Comparison of ENCODE assay signal across 15 cellular contexts in the genomic region with DNA sequence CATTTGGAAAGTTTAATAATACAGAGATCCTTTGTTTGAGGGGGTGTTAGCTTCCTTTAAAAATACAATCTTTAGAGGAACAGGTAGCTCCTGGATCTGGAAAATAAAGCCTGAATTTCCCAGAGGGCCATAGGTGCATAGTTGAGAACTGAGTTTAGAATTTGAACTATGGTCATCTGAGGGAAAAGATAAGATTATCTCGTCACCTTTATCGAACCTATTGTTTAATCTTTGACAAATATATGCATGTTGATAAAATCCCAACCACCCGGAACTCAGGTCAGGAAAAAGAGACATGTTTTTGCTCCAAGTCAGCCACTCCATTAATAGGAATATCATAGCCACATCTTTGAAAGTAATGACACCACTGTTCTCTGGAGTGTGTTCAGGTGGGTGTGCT.
DNase-seq lines count a peak whose midpoint lies in the region; ATAC-seq, FAIRE-seq and TF ChIP-seq lines count a peak whose summit lies in the region.
"Had no signal": no experiment of that assay in that cellular context is flagged by ENCODE, and none has a peak within 500 bp of the region (broad histone marks: within the 10 kb centered on the region; RNA-seq: fewer than 3 reads in every experiment).

No MANE protein-coding gene starts in this region.

- H3K36me3 Mint-ChIP-seq in Caco-2 (ENCODE audit: insufficient read depth, unreplicated experiment) = peaks cover 34% of the 10 kb centered on the region

- WGBS in body of pancreas, 2 donors = 7 to 15% methylated on average over 3 of the region's 3 CpGs
- 38% methylated on average over 3 of the region's 3 CpGs for WGBS in liver
- 18 to 21% methylated on average over 3 of the region's 3 CpGs for WGBS in pancreas, 2 donors

- peaks cover 67% of the 10 kb centered on the region for H3K4me1 ChIP-seq in Caco-2
- peaks cover 65% of the 10 kb centered on the region for H3K4me1 ChIP-seq in body of pancreas
- H3K4me1 ChIP-seq in liver (ENCODE audit: control insufficient read depth in 4 of 4, insufficient read depth in 4 of 4, low read length in 3 of 4) = peaks cover 3 to 9% (median 8%) of the 10 kb centered on the region in 4 donors
- peaks cover 17 to 33% (median 22%) of the 10 kb centered on the region in 3 donors for H3K4me1 ChIP-seq in pancreas
- H3K4me1 ChIP-seq: HAP-1 had no signal

- intact Hi-C loops in Caco-2 (cut with micrococcal nuclease; ENCODE audit: unreplicated experiment) = no loop called here
- intact Hi-C loops in body of pancreas (cut with DNase I) = no loop called here
- intact Hi-C loops in pancreas (cut with DNase I) = no loop called here

- ATAC-seq in body of pancreas (peak; percentile 43), pancreas (peak; percentile 23 to 64 (median 44))

- POLR2A ChIA-PET in Caco-2 (lab: Charles Lee) = no interaction called here

- no peaks in the 10 kb centered on the region for H3K27me3 Mint-ChIP-seq in Caco-2 (ENCODE audit: insufficient read depth, unreplicated experiment)
- H3K27me3 Mint-ChIP-seq: CD4-positive, CD25-positive, alpha-beta regulatory T cell had no signal

- CTCF ChIA-PET in Caco-2 (lab: Charles Lee) = interaction anchor here (0.8 kb wide), 1 partner anchor 32 kb away, joined by 3 read pairs; no protein-coding TSS in a partner anchor

- DNase-seq in Caco-2 (peak; percentile 36 to 55), body of pancreas (no peak), pancreas (no peak), NCI-H1105 (lab: John Stamatoyannopoulos, UW) (no peak), midbrain (lab: John Stamatoyannopoulos, UW) (no peak), GM12892 (ENCODE audit: insufficient read length) (no peak)
- no peak for DNase-seq in activated CD8-positive, alpha-beta memory T cell treated with anti-CD3 and anti-CD28 coated beads for 24 hours
- DNase-seq: 8988T; CD4-positive, CD25-positive, alpha-beta regulatory T cell; DND-41; GDM1 had no signal

- peak overlapping the region in 3 of 4 donors; percentile 61 to 75 (median 66) for H3K27ac ChIP-seq in body of pancreas
- no peak overlapping the region for H3K27ac ChIP-seq in liver (ENCODE audit: low read depth in 1 of 2, low read length in 2 of 2)
- peak overlapping the region; percentile 12 to 75 (median 42) for H3K27ac ChIP-seq in pancreas
- H3K27ac ChIP-seq: BLaER1 treated with 17β-estradiol and CSF1 and Interleukin-3, amounts not matched to agents 10 nM and 100 nM had no signal

- peak overlapping the region; percentile 91 for H3K27ac Mint-ChIP-seq in Caco-2 (ENCODE audit: unreplicated experiment)

- H3K4me3 ChIP-seq in Caco-2 (ENCODE audit: low read depth, low read length) (no peak overlapping the region), body of pancreas (no peak overlapping the region), liver (ENCODE audit: low read depth in 1 of 3, low read length in 3 of 3) (no peak overlapping the region), pancreas (no peak overlapping the region)
- H3K4me3 ChIP-seq: BLaER1 treated with 17β-estradiol and CSF1 and Interleukin-3, amounts not matched to agents 10 nM and 100 nM; HAP-1 had no signal

- TF ChIP-seq CTCF in Caco-2 (IDR thresholded peaks at IDR 0.05; ENCODE audit: insufficient read depth in 1 of 2, low read depth in 1 of 2, low read length in 1 of 2, severe bottlenecking in 1 of 2, unreplicated experiment in 1 of 2) = no peak
- TF ChIP-seq CTCF in body of pancreas (IDR thresholded peaks at IDR 0.05) = no peak
- no peak for TF ChIP-seq CTCF in liver (IDR thresholded peaks at IDR 0.05; ENCODE audit: low read depth, low read length, missing input control)
- TF ChIP-seq CTCF in pancreas (IDR thresholded peaks at IDR 0.05) = no peak

- TF ChIP-seq RAD21 in liver (IDR thresholded peaks at IDR 0.05) = no peak

- peaks cover 22% of the 10 kb centered on the region for H3K9me3 Mint-ChIP-seq in Caco-2 (ENCODE audit: unreplicated experiment)

- peaks cover 16% of the 10 kb centered on the region; the same call in 1 of the 2 replicates for H3K9me3 ChIP-seq in Caco-2
- H3K9me3 ChIP-seq in body of pancreas = no peaks in the 10 kb centered on the region
- no peaks in the 10 kb centered on the region for H3K9me3 ChIP-seq in liver (ENCODE audit: control insufficient read depth in 4 of 4, low read length in 3 of 4)
- no peaks in the 10 kb centered on the region for H3K9me3 ChIP-seq in pancreas
- H3K9me3 ChIP-seq: BLaER1 treated with 17β-estradiol and CSF1 and Interleukin-3, amounts not matched to agents 10 nM and 100 nM; HAP-1 had no signal

- H3K36me3 ChIP-seq in Caco-2 (ENCODE audit: control insufficient read depth, insufficient read depth, low read length) = no peaks in the 10 kb centered on the region
- H3K36me3 ChIP-seq in body of pancreas (replicated peaks in 1 of 2; ENCODE audit: insufficient read depth in 1 of 2, low read depth in 2 of 2) = no peaks in the 10 kb centered on the region
- H3K36me3 ChIP-seq in liver (ENCODE audit: control insufficient read depth in 4 of 4, insufficient read depth in 3 of 4, low read depth in 1 of 4, low read length in 3 of 4) = no peaks in the 10 kb centered on the region
- no peaks in the 10 kb centered on the region for H3K36me3 ChIP-seq in pancreas
- H3K36me3 ChIP-seq: BLaER1 treated with 17β-estradiol and CSF1 and Interleukin-3, amounts not matched to agents 10 nM and 100 nM; HAP-1 had no signal

- TF ChIP-seq POLR2A in body of pancreas (IDR thresholded peaks at IDR 0.05) (no peak), GM12892 (IDR thresholded peaks at IDR 0.05; ENCODE audit: low read depth, low read length) (no peak)

- H3K4me3 Mint-ChIP-seq in Caco-2 (ENCODE audit: unreplicated experiment) = peak overlapping the region; percentile 43
- H3K4me3 Mint-ChIP-seq: CD4-positive, CD25-positive, alpha-beta regulatory T cell had no signal

- H3K27me3 ChIP-seq in Caco-2 (replicated peaks; ENCODE audit: control insufficient read depth, insufficient read depth, low read length) (no peaks in the 10 kb centered on the region), body of pancreas (no peaks in the 10 kb centered on the region), liver (ENCODE audit: control insufficient read depth in 4 of 4, insufficient read depth in 4 of 4, low read length in 3 of 4) (no peaks in the 10 kb centered on the region), pancreas (no peaks in the 10 kb centered on the region)
- H3K27me3 ChIP-seq: BLaER1 treated with 17β-estradiol and CSF1 and Interleukin-3, amounts not matched to agents 10 nM and 100 nM had no signal

- peaks cover 47% of the 10 kb centered on the region for H3K4me1 Mint-ChIP-seq in Caco-2 (ENCODE audit: low read depth, unreplicated experiment)
- H3K4me1 Mint-ChIP-seq: CD4-positive, CD25-positive, alpha-beta regulatory T cell had no signal

- H3K9ac ChIP-seq in liver (ENCODE audit: low read depth in 1 of 2, low read length in 2 of 2) = no peak overlapping the region
- H3K9ac ChIP-seq: BLaER1 treated with 17β-estradiol and CSF1 and Interleukin-3, amounts not matched to agents 10 nM and 100 nM had no signal

- BruUV-seq in Caco-2 (replicated peaks; lab: Mats Ljungman, UMichigan) = no TSS peak

- FAIRE-seq in pancreas (lab: Jason Lieb, UNC) = no peak
- FAIRE-seq in GM12892 (lab: Jason Lieb, UNC) = no peak
- FAIRE-seq: H1 had no signal

TF ChIP-seq in liver, 16 proteins besides CTCF, POLR2A, EP300 and RAD21:
- TF ChIP-seq, protein P1, sequence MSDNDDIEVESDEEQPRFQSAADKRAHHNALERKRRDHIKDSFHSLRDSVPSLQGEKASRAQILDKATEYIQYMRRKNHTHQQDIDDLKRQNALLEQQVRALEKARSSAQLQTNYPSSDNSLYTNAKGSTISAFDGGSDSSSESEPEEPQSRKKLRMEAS (IDR thresholded peaks at IDR 0.05) = peak; percentile 20
- TF ChIP-seq HNF4A (conservative IDR thresholded peaks at IDR 0.05) (peak; percentile 7 to 30), RXRA (IDR thresholded peaks at IDR 0.05) (peak in 1 of 2 donors; percentile 16), HNF4G (IDR thresholded peaks at IDR 0.05) (no peak)
TF ChIP-seq in liver: peak in this region for 3.

Comparison
In these comparisons a context has a peak if more than half of its experiments do, and no peak if none do; other contexts are left out.
1. DNase-seq: peak in Caco-2 (2 of 2); none in body of pancreas (0 of 4), pancreas (0 of 6), NCI-H1105 (single experiment), midbrain (single experiment), GM12892 (single experiment) and activated CD8-positive, alpha-beta memory T cell treated with anti-CD3 and anti-CD28 coated beads for 24 hours (single experiment).
2. H3K27ac ChIP-seq: peak in body of pancreas (3 of 4) and pancreas (4 of 4); none in liver (0 of 2).